Comparison of ENCODE assay signal across 19 cellular contexts in genomic region chr1:33275200-33275599, GRCh38. TPM values are rescaled to one million over a fixed set of nuclear protein-coding genes. Genes with fewer than 3 reads are reported as not detected.
A peak's percentile ranks its signal among the peaks of the same experiment; 100 is the strongest.
DNase-seq lines count a peak whose midpoint lies in the region; ATAC-seq and TF ChIP-seq lines count a peak whose summit lies in the region.
"Had no signal": no experiment of that assay in that cellular context is flagged by ENCODE, and none has a peak within 500 bp of the region (broad histone marks: within the 10 kb centered on the region; RNA-seq: fewer than 3 reads in every experiment).

No MANE protein-coding gene starts in this region.

- no peaks in the 10 kb centered on the region for H3K9me3 Mint-ChIP-seq in CD8-positive, alpha-beta T cell
- no peaks in the 10 kb centered on the region for H3K9me3 Mint-ChIP-seq in effector memory CD8-positive, alpha-beta T cell
- H3K9me3 Mint-ChIP-seq in T-helper 2 cell treated with Interferon-gamma antibody and Interleukin-4, amounts not matched to agents 5 μg/mL and 100 μg/mL, for 36 hours: no peaks in the 10 kb centered on the region
- H3K9me3 Mint-ChIP-seq: CD4-positive, alpha-beta T cell; HFFc6 had no signal

- peak overlapping the region; percentile 32 for H3K27ac Mint-ChIP-seq in CD8-positive, alpha-beta T cell
- peak overlapping the region; percentile 29 to 98 for H3K27ac Mint-ChIP-seq in effector memory CD8-positive, alpha-beta T cell
- no peak overlapping the region for H3K27ac Mint-ChIP-seq in T-helper 2 cell treated with Interferon-gamma antibody and Interleukin-4, amounts not matched to agents 5 μg/mL and 100 μg/mL, for 36 hours
- H3K27ac Mint-ChIP-seq: HFFc6 had no signal

- no peak overlapping the region for H3K4me3 ChIP-seq in CD8-positive, alpha-beta T cell (ENCODE audit: low read depth, low read length)
- H3K4me3 ChIP-seq in osteoblast (ENCODE audit: insufficient read depth, low read length) (no peak overlapping the region), dorsolateral prefrontal cortex (no peak overlapping the region)
- H3K4me3 ChIP-seq: A549 had no signal

- H3K4me3 Mint-ChIP-seq in CD8-positive, alpha-beta T cell: no peak overlapping the region
- H3K4me3 Mint-ChIP-seq in effector memory CD8-positive, alpha-beta T cell: no peak overlapping the region
- no peak overlapping the region for H3K4me3 Mint-ChIP-seq in T-helper 2 cell treated with Interferon-gamma antibody and Interleukin-4, amounts not matched to agents 5 μg/mL and 100 μg/mL, for 36 hours
- H3K4me3 Mint-ChIP-seq: CD4-positive, alpha-beta T cell; HFFc6 had no signal

- no peak for DNase-seq in CD8-positive, alpha-beta T cell
- DNase-seq in OCI-M1 (lab: John Stamatoyannopoulos, UW) (peak; percentile 68), osteoblast (ENCODE audit: insufficient read length, low spot score, missing footprints) (peak; percentile 17), kidney tubule cell (ENCODE audit: low spot score) (no peak), dorsolateral prefrontal cortex (no peak), NCI-H446 treated with DMSO at 0.1 percent for 48 hours (lab: John Stamatoyannopoulos, UW) (no peak)
- DNase-seq in effector memory CD8-positive, alpha-beta T cell: no peak
- no peak for DNase-seq in T-helper 2 cell treated with Interferon-gamma antibody and Interleukin-4, amounts not matched to agents 5 μg/mL and 100 μg/mL, for 36 hours (ENCODE audit: low spot score)
- DNase-seq: CD4-positive, alpha-beta T cell; HFFc6; KG1; MV-4-11; NCI-H1694 treated with DMSO at 0.1 percent for 48 hours; NCI-H510A treated with DMSO at 0.1 percent for 48 hours; NCI-H82; PC-3; RPMI8226; SHP77 treated with DMSO at 0.1 percent for 48 hours had no signal

- no peak overlapping the region for H3K27ac ChIP-seq in CD8-positive, alpha-beta T cell (ENCODE audit: low read depth, low read length)
- H3K27ac ChIP-seq in osteoblast (ENCODE audit: low read depth, low read length) (no peak overlapping the region), dorsolateral prefrontal cortex (no peak overlapping the region)
- H3K27ac ChIP-seq: A549 had no signal

- no peak for ATAC-seq in CD8-positive, alpha-beta T cell
- no peak for ATAC-seq in effector memory CD8-positive, alpha-beta T cell (replicated peaks)
- ATAC-seq: A549, PC-3 had no signal

- intact Hi-C loops in CD8-positive, alpha-beta T cell (cut with DNase I, micrococcal nuclease): no loop called here
- intact Hi-C loops in dorsolateral prefrontal cortex (cut with DNase I): no loop called here

- peaks cover 42% of the 10 kb centered on the region for H4K20me1 ChIP-seq in osteoblast (ENCODE audit: insufficient read depth, low read length)

- H3K9me3 ChIP-seq in CD8-positive, alpha-beta T cell (ENCODE audit: low read length): no peaks in the 10 kb centered on the region
- no peaks in the 10 kb centered on the region for H3K9me3 ChIP-seq in osteoblast (ENCODE audit: low read depth, low read length)
- H3K9me3 ChIP-seq: A549 had no signal

- peaks cover 9% of the 10 kb centered on the region for H3K36me3 ChIP-seq in CD8-positive, alpha-beta T cell (ENCODE audit: insufficient read depth, low read length)
- peaks cover 13% of the 10 kb centered on the region for H3K36me3 ChIP-seq in osteoblast (ENCODE audit: insufficient read depth, low read length)

- POLR2A ChIA-PET in CD8-positive, alpha-beta T cell (lab: Charles Lee): no interaction called here

- H3K4me2 ChIP-seq in osteoblast (ENCODE audit: insufficient read depth, low read length): no peak overlapping the region
- H3K4me2 ChIP-seq: A549 had no signal

- no peak for TF ChIP-seq CTCF in CD8-positive, alpha-beta T cell (IDR thresholded peaks at IDR 0.05)
- TF ChIP-seq CTCF in osteoblast (IDR thresholded peaks at IDR 0.05; ENCODE audit: extremely low read depth, low read depth, low read length) (no peak), dorsolateral prefrontal cortex (IDR thresholded peaks at IDR 0.05 in 54 of 56, conservative IDR thresholded peaks at IDR 0.05 in 2 of 56; ENCODE audit: low read depth in 1 of 56, partially characterized antibody in 56 of 56) (no peak)

- no peak overlapping the region for H2AFZ ChIP-seq in osteoblast (ENCODE audit: low read length)

- H3K4me1 ChIP-seq in CD8-positive, alpha-beta T cell (ENCODE audit: insufficient read depth, low read length): peaks cover 25% of the 10 kb centered on the region
- H3K4me1 ChIP-seq in osteoblast (ENCODE audit: insufficient read depth, low read length): no peaks in the 10 kb centered on the region
- H3K4me1 ChIP-seq: A549 had no signal

- no peaks in the 10 kb centered on the region for H3K27me3 ChIP-seq in CD8-positive, alpha-beta T cell (ENCODE audit: insufficient read depth, low read length)
- no peaks in the 10 kb centered on the region for H3K27me3 ChIP-seq in osteoblast (ENCODE audit: insufficient read depth, low read length)
- H3K27me3 ChIP-seq in dorsolateral prefrontal cortex: no peaks in the 10 kb centered on the region

- peaks cover 48% of the 10 kb centered on the region for H3K36me3 Mint-ChIP-seq in CD8-positive, alpha-beta T cell
- H3K36me3 Mint-ChIP-seq in effector memory CD8-positive, alpha-beta T cell (ENCODE audit: insufficient read depth): peaks cover 10% of the 10 kb centered on the region
- peaks cover 18% of the 10 kb centered on the region for H3K36me3 Mint-ChIP-seq in T-helper 2 cell treated with Interferon-gamma antibody and Interleukin-4, amounts not matched to agents 5 μg/mL and 100 μg/mL, for 36 hours (ENCODE audit: low read depth)

- no peaks in the 10 kb centered on the region for H3K27me3 Mint-ChIP-seq in CD8-positive, alpha-beta T cell (ENCODE audit: low read depth)
- H3K27me3 Mint-ChIP-seq in effector memory CD8-positive, alpha-beta T cell: no peaks in the 10 kb centered on the region
- H3K27me3 Mint-ChIP-seq in T-helper 2 cell treated with Interferon-gamma antibody and Interleukin-4, amounts not matched to agents 5 μg/mL and 100 μg/mL, for 36 hours (ENCODE audit: low read depth): no peaks in the 10 kb centered on the region
- H3K27me3 Mint-ChIP-seq: CD4-positive, alpha-beta T cell had no signal

- peaks cover 28% of the 10 kb centered on the region for H3K79me2 ChIP-seq in osteoblast (ENCODE audit: insufficient read depth, low read length)

- CTCF ChIA-PET in CD8-positive, alpha-beta T cell (lab: Charles Lee): interaction anchor here (0.7 kb wide), 1 partner anchor 21 kb away, joined by 3 read pairs; no protein-coding TSS in a partner anchor

- H3K4me1 Mint-ChIP-seq in CD8-positive, alpha-beta T cell (ENCODE audit: low read depth): peaks cover 30% of the 10 kb centered on the region
- peaks cover 33 to 40% of the 10 kb centered on the region in 2 donors for H3K4me1 Mint-ChIP-seq in effector memory CD8-positive, alpha-beta T cell (ENCODE audit: low read depth in 2 of 2)
- H3K4me1 Mint-ChIP-seq in T-helper 2 cell treated with Interferon-gamma antibody and Interleukin-4, amounts not matched to agents 5 μg/mL and 100 μg/mL, for 36 hours (ENCODE audit: low read depth): peaks cover 19% of the 10 kb centered on the region

RNA-seq across cellular contexts. Expression of gene ZNF362, which starts 18.9 kb away (rescaled TPM):
- 10 to 100 TPM; 19.3 to 22.6 TPM for total RNA-seq in CD8-positive, alpha-beta T cell
- total RNA-seq in osteoblast (13.4 and 18.9 TPM in 2 replicates), dorsolateral prefrontal cortex (10 to 100 TPM; 27.3 to 59.9 (median 41.1) TPM)

RNA-seq across cellular contexts. Expression of gene A3GALT2, which starts 45.7 kb away (rescaled TPM):
- total RNA-seq in CD8-positive, alpha-beta T cell: not detected
- total RNA-seq in osteoblast (under 0.01 TPM in 1 of 2 replicates, not detected in the other), dorsolateral prefrontal cortex (under 1 TPM in 10 of 120 experiments, not detected in 110; 0.35 to 0.76 (median 0.60) TPM)
- total RNA-seq: CD4-positive, alpha-beta T cell; HFFc6; PC-3 had no signal

Comparison
In these comparisons a context has a peak if more than half of its experiments do, and no peak if none do; other contexts are left out.
1. DNase-seq: peak in OCI-M1 (single experiment) and osteoblast (single experiment); none in CD8-positive, alpha-beta T cell (0 of 7), effector memory CD8-positive, alpha-beta T cell (0 of 3), kidney tubule cell (single experiment), T-helper 2 cell treated with Interferon-gamma antibody and Interleukin-4, amounts not matched to agents 5 μg/mL and 100 μg/mL, for 36 hours (single experiment), dorsolateral prefrontal cortex (0 of 10) and NCI-H446 treated with DMSO at 0.1 percent for 48 hours (single experiment).